1 cellular context compared by ENCODE assay signal in genomic region chr3:142962520-142963265, GRCh38.
A peak's percentile ranks its signal among the peaks of the same experiment; 100 is the strongest.
TF ChIP-seq lines count a peak whose summit lies in the region.

No MANE protein-coding gene starts in this region.

TF ChIP-seq in HepG2, 621 proteins besides CTCF, POLR2A, EP300 and RAD21 (continued from another document and continues in another):
- TF ChIP-seq ZC3H4 (CRISPR knock-in tag; IDR thresholded peaks at IDR 0.05; ENCODE audit: borderline replicate concordance) (no peak), HNF4G (IDR thresholded peaks at IDR 0.05; ENCODE audit: borderline replicate concordance, low read depth, low read length) (no peak), HNF4G (CRISPR knock-in tag; IDR thresholded peaks at IDR 0.05; ENCODE audit: borderline replicate concordance, low read depth) (no peak), TBX2 (CRISPR knock-in tag; IDR thresholded peaks at IDR 0.05; ENCODE audit: borderline replicate concordance) (peak; percentile 30; the same call in 1 of the 2 replicates), RNF219 (CRISPR knock-in tag; IDR thresholded peaks at IDR 0.05) (no peak), ZFX (CRISPR knock-in tag; IDR thresholded peaks at IDR 0.05; ENCODE audit: low read depth) (peak; percentile 92), HNF1B (CRISPR knock-in tag; IDR thresholded peaks at IDR 0.05) (no peak; the same call in none of the 2 replicates), ZNF83 (CRISPR knock-in tag; IDR thresholded peaks at IDR 0.05; ENCODE audit: borderline replicate concordance) (no peak; the same call in 1 of the 2 replicates), ZNF792 (CRISPR knock-in tag; IDR thresholded peaks at IDR 0.05) (0 out of 2 replicates have a peak, but pooled peaks have one; percentile 24), ZFP36L2 (CRISPR knock-in tag; IDR thresholded peaks at IDR 0.05) (no peak), ZUFSP (CRISPR knock-in tag; IDR thresholded peaks at IDR 0.05; ENCODE audit: borderline replicate concordance) (no peak), BCLAF1 (IDR thresholded peaks at IDR 0.05) (no peak), ETV5 (CRISPR knock-in tag; IDR thresholded peaks at IDR 0.05; ENCODE audit: borderline replicate concordance) (no peak), ARNT (IDR thresholded peaks at IDR 0.05) (no peak), ZNF776 (CRISPR knock-in tag; IDR thresholded peaks at IDR 0.05) (no peak; the same call in 1 of the 2 replicates), ZNF724P (CRISPR knock-in tag; IDR thresholded peaks at IDR 0.05; ENCODE audit: borderline replicate concordance) (no peak; the same call in 1 of the 2 replicates), ZKSCAN8 (CRISPR knock-in tag; IDR thresholded peaks at IDR 0.05; ENCODE audit: borderline replicate concordance) (no peak), AGO1 (IDR thresholded peaks at IDR 0.05; ENCODE audit: low read depth, low read length, poor library complexity, severe bottlenecking) (no peak), BHLHE40 (IDR thresholded peaks at IDR 0.05; ENCODE audit: low read length) (no peak), ZMYM4 (CRISPR knock-in tag; IDR thresholded peaks at IDR 0.05) (peak; percentile 52), USF2 (IDR thresholded peaks at IDR 0.05; ENCODE audit: low read depth, low read length) (no peak), USF2 (CRISPR knock-in tag; IDR thresholded peaks at IDR 0.05; ENCODE audit: borderline replicate concordance) (peak; percentile 32; the same call in 1 of the 2 replicates), ZNF451 (CRISPR knock-in tag; IDR thresholded peaks at IDR 0.05) (peak; percentile 62), ZNF576 (CRISPR knock-in tag; IDR thresholded peaks at IDR 0.05) (peak; percentile 18; the same call in 1 of the 2 replicates), KDM5B (CRISPR knock-in tag; IDR thresholded peaks at IDR 0.05; ENCODE audit: borderline replicate concordance) (peak; percentile 95), ZNF619 (CRISPR knock-in tag; IDR thresholded peaks at IDR 0.05) (no peak), ZNF44 (CRISPR knock-in tag; IDR thresholded peaks at IDR 0.05) (no peak), ZBTB3 (CRISPR knock-in tag; IDR thresholded peaks at IDR 0.05; ENCODE audit: borderline replicate concordance, low read depth) (no peak), SMAD1 (CRISPR knock-in tag; IDR thresholded peaks at IDR 0.05; ENCODE audit: borderline replicate concordance, low read depth) (0 out of 2 replicates have a peak, but pooled peaks have one; percentile 34), ZNF570 (CRISPR knock-in tag; IDR thresholded peaks at IDR 0.05; ENCODE audit: borderline replicate concordance) (no peak), ZNF784 (CRISPR knock-in tag; IDR thresholded peaks at IDR 0.05; ENCODE audit: borderline replicate concordance) (0 out of 2 replicates have a peak, but pooled peaks have one; percentile 27), ZBTB26 (CRISPR knock-in tag; IDR thresholded peaks at IDR 0.05; ENCODE audit: borderline replicate concordance) (no peak), ZEB1 (IDR thresholded peaks at IDR 0.05; ENCODE audit: insufficient replicate concordance, low read depth) (no peak), SP140L (CRISPR knock-in tag; IDR thresholded peaks at IDR 0.05; ENCODE audit: borderline replicate concordance) (no peak), ZNF788 (CRISPR knock-in tag; IDR thresholded peaks at IDR 0.05; ENCODE audit: borderline replicate concordance) (peak; percentile 64; the same call in 1 of the 2 replicates), HNF4A (CRISPR knock-in tag; IDR thresholded peaks at IDR 0.05) (no peak), TCF12 (IDR thresholded peaks at IDR 0.05) (no peak), TCF12 (CRISPR knock-in tag; IDR thresholded peaks at IDR 0.05) (no peak), KDM4B (CRISPR knock-in tag; IDR thresholded peaks at IDR 0.05) (no peak; the same call in 1 of the 2 replicates), ZNF225 (CRISPR knock-in tag; IDR thresholded peaks at IDR 0.05) (peak; percentile 73; the same call in 1 of the 2 replicates), MAZ (IDR thresholded peaks at IDR 0.05; ENCODE audit: borderline replicate concordance, low read depth, low read length) (no peak), MAZ (CRISPR knock-in tag; IDR thresholded peaks at IDR 0.05; ENCODE audit: low read depth) (peak; percentile 73; the same call in 1 of the 2 replicates), NFIC (IDR thresholded peaks at IDR 0.05; ENCODE audit: low read length) (no peak), FOXK1 (CRISPR knock-in tag; IDR thresholded peaks at IDR 0.05; ENCODE audit: borderline replicate concordance, low read depth) (no peak), AGO2 (optimal IDR thresholded peaks at IDR 0.05; ENCODE audit: low read depth, low read length) (no peak), ZNF512B (CRISPR knock-in tag; IDR thresholded peaks at IDR 0.05; ENCODE audit: borderline replicate concordance) (no peak; the same call in 1 of the 2 replicates), NCOA5 (CRISPR knock-in tag; IDR thresholded peaks at IDR 0.05) (no peak), MYC (CRISPR knock-in tag; IDR thresholded peaks at IDR 0.05; ENCODE audit: borderline replicate concordance) (peak; percentile 59; the same call in 1 of the 2 replicates)
